1 cellular context compared by ENCODE assay signal in the genomic region with DNA sequence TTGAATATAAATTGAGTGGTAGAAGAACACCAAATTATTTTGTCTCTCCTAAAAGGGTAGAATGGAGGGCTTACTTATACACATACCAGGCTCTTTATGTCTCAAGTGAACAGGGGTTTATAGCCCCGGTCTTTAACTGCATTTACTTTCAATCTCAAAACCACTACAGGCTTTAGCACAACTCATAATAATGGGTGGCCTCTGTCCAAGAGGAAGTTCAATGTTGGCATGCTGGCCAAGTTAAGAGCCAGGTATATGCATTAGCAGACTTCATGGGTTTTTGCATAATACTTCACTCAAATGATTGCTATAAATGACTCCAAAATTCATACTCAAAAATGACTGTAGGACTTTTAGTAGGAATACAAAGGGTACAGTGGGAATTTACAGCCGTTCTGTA.
TF ChIP-seq lines count a peak whose summit lies in the region.

No MANE protein-coding gene starts in this region.

TF ChIP-seq in HCT116, 20 proteins besides CTCF, POLR2A, EP300 and RAD21 (continued from another document):
- TF ChIP-seq SP1 (IDR thresholded peaks at IDR 0.05; ENCODE audit: low read depth): no peak
- TF ChIP-seq ZFX (IDR thresholded peaks at IDR 0.05): no peak
- no peak for TF ChIP-seq SIN3A (IDR thresholded peaks at IDR 0.05; ENCODE audit: low read depth)
- TF ChIP-seq ELF1 (IDR thresholded peaks at IDR 0.05; ENCODE audit: borderline replicate concordance, low read depth): no peak
- TF ChIP-seq, protein P1, sequence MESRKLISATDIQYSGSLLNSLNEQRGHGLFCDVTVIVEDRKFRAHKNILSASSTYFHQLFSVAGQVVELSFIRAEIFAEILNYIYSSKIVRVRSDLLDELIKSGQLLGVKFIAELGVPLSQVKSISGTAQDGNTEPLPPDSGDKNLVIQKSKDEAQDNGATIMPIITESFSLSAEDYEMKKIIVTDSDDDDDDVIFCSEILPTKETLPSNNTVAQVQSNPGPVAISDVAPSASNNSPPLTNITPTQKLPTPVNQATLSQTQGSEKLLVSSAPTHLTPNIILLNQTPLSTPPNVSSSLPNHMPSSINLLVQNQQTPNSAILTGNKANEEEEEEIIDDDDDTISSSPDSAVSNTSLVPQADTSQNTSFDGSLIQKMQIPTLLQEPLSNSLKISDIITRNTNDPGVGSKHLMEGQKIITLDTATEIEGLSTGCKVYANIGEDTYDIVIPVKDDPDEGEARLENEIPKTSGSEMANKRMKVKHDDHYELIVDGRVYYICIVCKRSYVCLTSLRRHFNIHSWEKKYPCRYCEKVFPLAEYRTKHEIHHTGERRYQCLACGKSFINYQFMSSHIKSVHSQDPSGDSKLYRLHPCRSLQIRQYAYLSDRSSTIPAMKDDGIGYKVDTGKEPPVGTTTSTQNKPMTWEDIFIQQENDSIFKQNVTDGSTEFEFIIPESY (IDR thresholded peaks at IDR 0.05; ENCODE audit: extremely low read depth, insufficient replicate concordance, low read length): no peak
- TF ChIP-seq JUND (IDR thresholded peaks at IDR 0.05): no peak
- TF ChIP-seq TCF7L2 (IDR thresholded peaks at IDR 0.05; ENCODE audit: borderline replicate concordance, extremely low read depth, insufficient read depth, insufficient read length): no peak
- TF ChIP-seq MAX (IDR thresholded peaks at IDR 0.05): no peak
- TF ChIP-seq EZH2 (IDR thresholded peaks at IDR 0.05): no peak
- no peak for TF ChIP-seq EGR1 (IDR thresholded peaks at IDR 0.05; ENCODE audit: low read depth)
- no peak for TF ChIP-seq FOSL1 (IDR thresholded peaks at IDR 0.05; ENCODE audit: low read depth)
